1 cellular context compared by ENCODE assay signal in the genomic region with DNA sequence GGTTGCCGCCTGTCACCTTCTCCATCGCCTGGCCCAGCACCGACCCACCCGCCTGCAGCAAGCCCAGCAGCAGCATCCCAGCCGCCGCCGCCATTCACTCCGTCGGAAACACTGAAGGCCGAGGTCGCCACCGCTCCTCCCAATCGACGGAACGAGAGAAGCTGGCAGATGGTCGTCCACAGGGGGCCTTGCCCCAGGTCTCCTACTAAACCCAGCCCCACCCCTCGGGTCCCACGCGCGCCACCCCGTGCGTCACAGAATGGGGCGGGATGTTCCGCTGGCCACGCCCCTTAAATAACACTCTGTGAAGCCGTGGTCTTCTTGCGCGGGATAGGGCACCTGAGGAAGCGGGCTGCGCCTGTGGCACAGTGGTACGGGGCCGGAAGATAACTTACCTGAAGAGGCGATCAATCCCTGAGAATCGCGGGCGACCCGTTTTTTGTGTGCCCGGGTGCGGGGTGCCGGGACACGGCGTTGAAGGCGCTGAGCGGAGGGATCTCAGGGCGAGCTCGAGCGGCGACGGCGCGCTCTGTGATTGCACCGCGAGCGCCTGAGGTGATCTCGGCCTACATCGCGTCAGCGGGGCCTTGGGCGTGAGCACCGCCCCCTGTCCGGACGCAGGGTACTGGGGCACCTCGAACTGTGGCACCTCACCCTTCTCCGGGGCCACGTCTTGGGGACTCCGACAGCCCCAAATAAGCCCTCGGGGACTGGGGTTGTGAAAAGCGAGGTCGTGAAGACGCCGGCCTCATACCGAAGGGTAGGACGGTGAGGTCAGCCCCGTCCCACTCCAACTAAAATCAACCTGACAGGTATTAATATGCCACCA.
TF ChIP-seq lines count a peak whose summit lies in the region.

A gene (minus strand): TSS at position 207 of the 829 bp plus-strand sequence. CDS start 113 bp downstream, at position 94.

TF ChIP-seq in K562, 482 proteins besides CTCF, POLR2A, EP300 and RAD21 (continued from another document and continues in another):
- TF ChIP-seq, protein P1, sequence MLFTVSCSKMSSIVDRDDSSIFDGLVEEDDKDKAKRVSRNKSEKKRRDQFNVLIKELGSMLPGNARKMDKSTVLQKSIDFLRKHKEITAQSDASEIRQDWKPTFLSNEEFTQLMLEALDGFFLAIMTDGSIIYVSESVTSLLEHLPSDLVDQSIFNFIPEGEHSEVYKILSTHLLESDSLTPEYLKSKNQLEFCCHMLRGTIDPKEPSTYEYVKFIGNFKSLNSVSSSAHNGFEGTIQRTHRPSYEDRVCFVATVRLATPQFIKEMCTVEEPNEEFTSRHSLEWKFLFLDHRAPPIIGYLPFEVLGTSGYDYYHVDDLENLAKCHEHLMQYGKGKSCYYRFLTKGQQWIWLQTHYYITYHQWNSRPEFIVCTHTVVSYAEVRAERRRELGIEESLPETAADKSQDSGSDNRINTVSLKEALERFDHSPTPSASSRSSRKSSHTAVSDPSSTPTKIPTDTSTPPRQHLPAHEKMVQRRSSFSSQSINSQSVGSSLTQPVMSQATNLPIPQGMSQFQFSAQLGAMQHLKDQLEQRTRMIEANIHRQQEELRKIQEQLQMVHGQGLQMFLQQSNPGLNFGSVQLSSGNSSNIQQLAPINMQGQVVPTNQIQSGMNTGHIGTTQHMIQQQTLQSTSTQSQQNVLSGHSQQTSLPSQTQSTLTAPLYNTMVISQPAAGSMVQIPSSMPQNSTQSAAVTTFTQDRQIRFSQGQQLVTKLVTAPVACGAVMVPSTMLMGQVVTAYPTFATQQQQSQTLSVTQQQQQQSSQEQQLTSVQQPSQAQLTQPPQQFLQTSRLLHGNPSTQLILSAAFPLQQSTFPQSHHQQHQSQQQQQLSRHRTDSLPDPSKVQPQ (CRISPR knock-in tag; IDR thresholded peaks at IDR 0.05; ENCODE audit: borderline replicate concordance), result no peak
- TF ChIP-seq, protein P2, sequence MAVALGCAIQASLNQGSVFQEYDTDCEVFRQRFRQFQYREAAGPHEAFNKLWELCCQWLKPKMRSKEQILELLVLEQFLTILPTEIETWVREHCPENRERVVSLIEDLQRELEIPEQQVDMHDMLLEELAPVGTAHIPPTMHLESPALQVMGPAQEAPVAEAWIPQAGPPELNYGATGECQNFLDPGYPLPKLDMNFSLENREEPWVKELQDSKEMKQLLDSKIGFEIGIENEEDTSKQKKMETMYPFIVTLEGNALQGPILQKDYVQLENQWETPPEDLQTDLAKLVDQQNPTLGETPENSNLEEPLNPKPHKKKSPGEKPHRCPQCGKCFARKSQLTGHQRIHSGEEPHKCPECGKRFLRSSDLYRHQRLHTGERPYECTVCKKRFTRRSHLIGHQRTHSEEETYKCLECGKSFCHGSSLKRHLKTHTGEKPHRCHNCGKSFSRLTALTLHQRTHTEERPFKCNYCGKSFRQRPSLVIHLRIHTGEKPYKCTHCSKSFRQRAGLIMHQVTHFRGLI (CRISPR knock-in tag; IDR thresholded peaks at IDR 0.05), result no peak
- TF ChIP-seq IFI16 (CRISPR knock-in tag; IDR thresholded peaks at IDR 0.05) (no peak), MAFF (IDR thresholded peaks at IDR 0.05; ENCODE audit: low read length) (no peak), GABPB2 (CRISPR knock-in tag; conservative IDR thresholded peaks at IDR 0.05) (no peak), BRD4 (IDR thresholded peaks at IDR 0.05) (peak; percentile 44; the same call in 1 of the 2 replicates), C11orf30 (IDR thresholded peaks at IDR 0.05; ENCODE audit: low read depth) (peak; percentile 86), MTA1 (IDR thresholded peaks at IDR 0.05; ENCODE audit: borderline replicate concordance) (peak; percentile 94), ERF (CRISPR knock-in tag; IDR thresholded peaks at IDR 0.05) (no peak), ILK (tag; IDR thresholded peaks at IDR 0.05; ENCODE audit: borderline replicate concordance, low read depth) (no peak), RBFOX2 (IDR thresholded peaks at IDR 0.05; ENCODE audit: low read depth, low read length) (peak; percentile 94), POLR2H (tag; IDR thresholded peaks at IDR 0.05; ENCODE audit: low read depth) (peak; percentile 85), YBX1 (IDR thresholded peaks at IDR 0.05) (no peak), KAT8 (IDR thresholded peaks at IDR 0.05; ENCODE audit: low read depth) (no peak), ARID2 (IDR thresholded peaks at IDR 0.05) (0 out of 2 replicates have a peak, but pooled peaks have one; percentile 3), SMARCC2 (IDR thresholded peaks at IDR 0.05; ENCODE audit: low read depth) (peak; percentile 22), ZNF146 (CRISPR knock-in tag; IDR thresholded peaks at IDR 0.05; ENCODE audit: unreplicated experiment) (no peak), MTA2 (IDR thresholded peaks at IDR 0.05; ENCODE audit: low read depth) (0 out of 2 replicates have a peak, but pooled peaks have one; percentile 16), TFAM (CRISPR knock-in tag; conservative IDR thresholded peaks at IDR 0.05) (no peak), BCL6 (CRISPR knock-in tag; IDR thresholded peaks at IDR 0.05) (no peak), KLF6 (CRISPR knock-in tag; IDR thresholded peaks at IDR 0.05; ENCODE audit: borderline replicate concordance) (peak; percentile 39; the same call in 1 of the 2 replicates), HNRNPL (IDR thresholded peaks at IDR 0.05; ENCODE audit: low read depth, low read length) (no peak; the same call in 1 of the 2 replicates), PHF8 (IDR thresholded peaks at IDR 0.05; ENCODE audit: borderline replicate concordance, low read length) (peak; percentile 85), TCF7L2 (IDR thresholded peaks at IDR 0.05; ENCODE audit: low read depth, low read length) (no peak), ETV1 (tag; conservative IDR thresholded peaks at IDR 0.05; ENCODE audit: low read depth) (0 out of 2 replicates have a peak, but pooled peaks have one; percentile 33), CHD4 (IDR thresholded peaks at IDR 0.05; ENCODE audit: insufficient read depth, insufficient replicate concordance, low read depth, low read length, poor library complexity, severe bottlenecking) (no peak), SLC30A9 (CRISPR knock-in tag; IDR thresholded peaks at IDR 0.05) (no peak), CBX2 (IDR thresholded peaks at IDR 0.05; ENCODE audit: insufficient read depth, low read length, poor library complexity, severe bottlenecking) (no peak), ZNF184 (CRISPR knock-in tag; IDR thresholded peaks at IDR 0.05) (no peak), ADNP (tag; IDR thresholded peaks at IDR 0.05) (no peak), HDGF (IDR thresholded peaks at IDR 0.05) (no peak), TARDBP (IDR thresholded peaks at IDR 0.05) (peak; percentile 83), CCAR2 (IDR thresholded peaks at IDR 0.05; ENCODE audit: low read depth, low read length) (no peak), PHB2 (IDR thresholded peaks at IDR 0.05; ENCODE audit: low read depth) (no peak), SRF (CRISPR knock-in tag; IDR thresholded peaks at IDR 0.05) (0 out of 4 replicates have a peak, but pooled peaks of 1 of the 2 experiments have one; percentile 69), ETV6 (IDR thresholded peaks at IDR 0.05; ENCODE audit: borderline replicate concordance in 1 of 2, low read depth in 2 of 2, low read length in 1 of 2) (no peak), ETV6 (CRISPR knock-in tag; IDR thresholded peaks at IDR 0.05; ENCODE audit: borderline replicate concordance) (no peak), MAFK (IDR thresholded peaks at IDR 0.05; ENCODE audit: low read length) (no peak)
- TF ChIP-seq, protein P3, sequence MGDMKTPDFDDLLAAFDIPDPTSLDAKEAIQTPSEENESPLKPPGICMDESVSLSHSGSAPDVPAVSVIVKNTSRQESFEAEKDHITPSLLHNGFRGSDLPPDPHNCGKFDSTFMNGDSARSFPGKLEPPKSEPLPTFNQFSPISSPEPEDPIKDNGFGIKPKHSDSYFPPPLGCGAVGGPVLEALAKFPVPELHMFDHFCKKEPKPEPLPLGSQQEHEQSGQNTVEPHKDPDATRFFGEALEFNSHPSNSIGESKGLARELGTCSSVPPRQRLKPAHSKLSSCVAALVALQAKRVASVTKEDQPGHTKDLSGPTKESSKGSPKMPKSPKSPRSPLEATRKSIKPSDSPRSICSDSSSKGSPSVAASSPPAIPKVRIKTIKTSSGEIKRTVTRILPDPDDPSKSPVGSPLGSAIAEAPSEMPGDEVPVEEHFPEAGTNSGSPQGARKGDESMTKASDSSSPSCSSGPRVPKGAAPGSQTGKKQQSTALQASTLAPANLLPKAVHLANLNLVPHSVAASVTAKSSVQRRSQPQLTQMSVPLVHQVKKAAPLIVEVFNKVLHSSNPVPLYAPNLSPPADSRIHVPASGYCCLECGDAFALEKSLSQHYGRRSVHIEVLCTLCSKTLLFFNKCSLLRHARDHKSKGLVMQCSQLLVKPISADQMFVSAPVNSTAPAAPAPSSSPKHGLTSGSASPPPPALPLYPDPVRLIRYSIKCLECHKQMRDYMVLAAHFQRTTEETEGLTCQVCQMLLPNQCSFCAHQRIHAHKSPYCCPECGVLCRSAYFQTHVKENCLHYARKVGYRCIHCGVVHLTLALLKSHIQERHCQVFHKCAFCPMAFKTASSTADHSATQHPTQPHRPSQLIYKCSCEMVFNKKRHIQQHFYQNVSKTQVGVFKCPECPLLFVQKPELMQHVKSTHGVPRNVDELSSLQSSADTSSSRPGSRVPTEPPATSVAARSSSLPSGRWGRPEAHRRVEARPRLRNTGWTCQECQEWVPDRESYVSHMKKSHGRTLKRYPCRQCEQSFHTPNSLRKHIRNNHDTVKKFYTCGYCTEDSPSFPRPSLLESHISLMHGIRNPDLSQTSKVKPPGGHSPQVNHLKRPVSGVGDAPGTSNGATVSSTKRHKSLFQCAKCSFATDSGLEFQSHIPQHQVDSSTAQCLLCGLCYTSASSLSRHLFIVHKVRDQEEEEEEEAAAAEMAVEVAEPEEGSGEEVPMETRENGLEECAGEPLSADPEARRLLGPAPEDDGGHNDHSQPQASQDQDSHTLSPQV (IDR thresholded peaks at IDR 0.05), result peak; percentile 61
- TF ChIP-seq, protein P4, sequence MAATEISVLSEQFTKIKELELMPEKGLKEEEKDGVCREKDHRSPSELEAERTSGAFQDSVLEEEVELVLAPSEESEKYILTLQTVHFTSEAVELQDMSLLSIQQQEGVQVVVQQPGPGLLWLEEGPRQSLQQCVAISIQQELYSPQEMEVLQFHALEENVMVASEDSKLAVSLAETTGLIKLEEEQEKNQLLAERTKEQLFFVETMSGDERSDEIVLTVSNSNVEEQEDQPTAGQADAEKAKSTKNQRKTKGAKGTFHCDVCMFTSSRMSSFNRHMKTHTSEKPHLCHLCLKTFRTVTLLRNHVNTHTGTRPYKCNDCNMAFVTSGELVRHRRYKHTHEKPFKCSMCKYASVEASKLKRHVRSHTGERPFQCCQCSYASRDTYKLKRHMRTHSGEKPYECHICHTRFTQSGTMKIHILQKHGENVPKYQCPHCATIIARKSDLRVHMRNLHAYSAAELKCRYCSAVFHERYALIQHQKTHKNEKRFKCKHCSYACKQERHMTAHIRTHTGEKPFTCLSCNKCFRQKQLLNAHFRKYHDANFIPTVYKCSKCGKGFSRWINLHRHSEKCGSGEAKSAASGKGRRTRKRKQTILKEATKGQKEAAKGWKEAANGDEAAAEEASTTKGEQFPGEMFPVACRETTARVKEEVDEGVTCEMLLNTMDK (IDR thresholded peaks at IDR 0.05; ENCODE audit: borderline replicate concordance, insufficient read depth, low read depth, low read length, poor library complexity, severe bottlenecking), result peak; percentile 13
- TF ChIP-seq, protein P5, sequence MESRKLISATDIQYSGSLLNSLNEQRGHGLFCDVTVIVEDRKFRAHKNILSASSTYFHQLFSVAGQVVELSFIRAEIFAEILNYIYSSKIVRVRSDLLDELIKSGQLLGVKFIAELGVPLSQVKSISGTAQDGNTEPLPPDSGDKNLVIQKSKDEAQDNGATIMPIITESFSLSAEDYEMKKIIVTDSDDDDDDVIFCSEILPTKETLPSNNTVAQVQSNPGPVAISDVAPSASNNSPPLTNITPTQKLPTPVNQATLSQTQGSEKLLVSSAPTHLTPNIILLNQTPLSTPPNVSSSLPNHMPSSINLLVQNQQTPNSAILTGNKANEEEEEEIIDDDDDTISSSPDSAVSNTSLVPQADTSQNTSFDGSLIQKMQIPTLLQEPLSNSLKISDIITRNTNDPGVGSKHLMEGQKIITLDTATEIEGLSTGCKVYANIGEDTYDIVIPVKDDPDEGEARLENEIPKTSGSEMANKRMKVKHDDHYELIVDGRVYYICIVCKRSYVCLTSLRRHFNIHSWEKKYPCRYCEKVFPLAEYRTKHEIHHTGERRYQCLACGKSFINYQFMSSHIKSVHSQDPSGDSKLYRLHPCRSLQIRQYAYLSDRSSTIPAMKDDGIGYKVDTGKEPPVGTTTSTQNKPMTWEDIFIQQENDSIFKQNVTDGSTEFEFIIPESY (CRISPR knock-in tag; IDR thresholded peaks at IDR 0.05), result peak; percentile 68
- TF ChIP-seq, protein P6, sequence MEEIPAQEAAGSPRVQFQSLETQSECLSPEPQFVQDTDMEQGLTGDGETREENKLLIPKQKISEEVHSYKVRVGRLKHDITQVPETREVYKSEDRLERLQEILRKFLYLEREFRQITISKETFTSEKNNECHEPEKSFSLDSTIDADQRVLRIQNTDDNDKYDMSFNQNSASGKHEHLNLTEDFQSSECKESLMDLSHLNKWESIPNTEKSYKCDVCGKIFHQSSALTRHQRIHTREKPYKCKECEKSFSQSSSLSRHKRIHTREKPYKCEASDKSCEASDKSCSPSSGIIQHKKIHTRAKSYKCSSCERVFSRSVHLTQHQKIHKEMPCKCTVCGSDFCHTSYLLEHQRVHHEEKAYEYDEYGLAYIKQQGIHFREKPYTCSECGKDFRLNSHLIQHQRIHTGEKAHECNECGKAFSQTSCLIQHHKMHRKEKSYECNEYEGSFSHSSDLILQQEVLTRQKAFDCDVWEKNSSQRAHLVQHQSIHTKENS (CRISPR knock-in tag; IDR thresholded peaks at IDR 0.05), result no peak
- TF ChIP-seq, protein P7, sequence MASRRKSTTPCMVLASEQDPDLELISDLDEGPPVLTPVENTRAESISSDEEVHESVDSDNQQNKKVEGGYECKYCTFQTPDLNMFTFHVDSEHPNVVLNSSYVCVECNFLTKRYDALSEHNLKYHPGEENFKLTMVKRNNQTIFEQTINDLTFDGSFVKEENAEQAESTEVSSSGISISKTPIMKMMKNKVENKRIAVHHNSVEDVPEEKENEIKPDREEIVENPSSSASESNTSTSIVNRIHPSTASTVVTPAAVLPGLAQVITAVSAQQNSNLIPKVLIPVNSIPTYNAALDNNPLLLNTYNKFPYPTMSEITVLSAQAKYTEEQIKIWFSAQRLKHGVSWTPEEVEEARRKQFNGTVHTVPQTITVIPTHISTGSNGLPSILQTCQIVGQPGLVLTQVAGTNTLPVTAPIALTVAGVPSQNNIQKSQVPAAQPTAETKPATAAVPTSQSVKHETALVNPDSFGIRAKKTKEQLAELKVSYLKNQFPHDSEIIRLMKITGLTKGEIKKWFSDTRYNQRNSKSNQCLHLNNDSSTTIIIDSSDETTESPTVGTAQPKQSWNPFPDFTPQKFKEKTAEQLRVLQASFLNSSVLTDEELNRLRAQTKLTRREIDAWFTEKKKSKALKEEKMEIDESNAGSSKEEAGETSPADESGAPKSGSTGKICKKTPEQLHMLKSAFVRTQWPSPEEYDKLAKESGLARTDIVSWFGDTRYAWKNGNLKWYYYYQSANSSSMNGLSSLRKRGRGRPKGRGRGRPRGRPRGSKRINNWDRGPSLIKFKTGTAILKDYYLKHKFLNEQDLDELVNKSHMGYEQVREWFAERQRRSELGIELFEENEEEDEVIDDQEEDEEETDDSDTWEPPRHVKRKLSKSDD (conservative IDR thresholded peaks at IDR 0.05; ENCODE audit: low read length), result no peak; the same call in 1 of the 2 replicates
